Comparison of ENCODE assay signal across 9 cellular contexts in genomic region chr16:13332713-13333255, GRCh38.
"Had no signal": no experiment of that assay in that cellular context is flagged by ENCODE, and none has a peak within 500 bp of the region (broad histone marks: within the 10 kb centered on the region; RNA-seq: fewer than 3 reads in every experiment).

No MANE protein-coding gene starts in this region.

- DNase-seq: activated CD4-positive, alpha-beta memory T cell treated with anti-CD3 and anti-CD28 coated beads for 36 hours; activated naive CD8-positive, alpha-beta T cell treated with anti-CD3 and anti-CD28 coated beads, Interleukin-2, amount 10 ng/mL, durations not matched to agents 7 days and 5 days; anterior cingulate cortex; dermis blood vessel endothelial cell; hippocampal formation; left cardiac atrium; naive B cell; small intestine; T-helper 9 cell had no signal

- ATAC-seq: left cardiac atrium had no signal
